8 cellular contexts compared by ENCODE assay signal in the genomic region with DNA sequence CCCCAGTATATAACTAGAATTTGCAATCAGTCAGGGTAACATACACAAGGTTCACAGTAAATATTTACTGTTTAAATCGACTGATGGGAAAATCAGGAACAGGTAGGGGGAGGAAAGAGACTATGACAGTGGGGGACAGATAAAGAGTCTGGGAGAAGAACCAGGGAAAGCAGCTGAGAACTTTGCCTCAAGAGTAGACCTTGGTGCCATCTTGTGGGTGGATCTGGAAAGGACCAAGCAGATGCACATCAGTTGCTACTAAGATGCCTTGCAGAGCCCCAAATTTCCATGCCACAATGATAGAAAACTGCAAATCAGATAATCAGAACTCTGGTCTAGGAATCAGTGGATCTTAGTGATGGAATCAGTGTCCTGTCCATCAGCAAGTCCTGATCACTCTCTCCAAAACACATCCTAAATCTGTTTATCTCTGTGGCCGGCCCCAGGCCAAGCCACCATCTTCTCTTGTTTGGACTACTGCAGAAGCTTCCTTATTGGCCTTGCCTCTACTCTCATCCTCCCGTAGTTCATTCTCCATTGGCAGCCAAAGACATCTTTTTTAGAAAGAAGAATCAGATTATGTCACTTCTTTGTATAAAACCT.
DNase-seq lines count a peak whose midpoint lies in the region; ATAC-seq and TF ChIP-seq lines count a peak whose summit lies in the region.

No MANE protein-coding gene starts in this region.

- no peak overlapping the region for H3K23ac ChIP-seq in H9 (ENCODE audit: insufficient read length, low read depth, low read length)

- H2AFZ ChIP-seq in H9 (ENCODE audit: low read length) (no peak overlapping the region), PC-9 (no peak overlapping the region)

- H2BK12ac ChIP-seq in H9 (ENCODE audit: insufficient read length, low read depth, low read length) = no peak overlapping the region

- H4K91ac ChIP-seq in H9 (ENCODE audit: insufficient read length, low read depth, low read length) = no peak overlapping the region

- H3K27me3 Mint-ChIP-seq in H9 (ENCODE audit: low read depth) = no peaks in the 10 kb centered on the region

- no CpG with 5 or more reads among the region's 3 CpGs for WGBS in H9 (ENCODE audit: extremely low coverage, insufficient read length, low lambda C conversion rate)
- 59 to 69% (median 62%) methylated on average over 3 of the region's 3 CpGs for WGBS in adrenal gland, 4 donors

- H3K27me3 ChIP-seq in DOHH2 (ENCODE audit: control insufficient read depth, low read length) (no peaks in the 10 kb centered on the region), H9 (ENCODE audit: insufficient read depth, low read length) (no peaks in the 10 kb centered on the region), PC-9 (ENCODE audit: insufficient read depth, low read depth) (no peaks in the 10 kb centered on the region), adrenal gland (no peaks in the 10 kb centered on the region)

- POLR2A ChIA-PET in PC-9 (lab: Charles Lee; ENCODE audit: unreplicated experiment) = interaction anchor here (0.6 kb wide), 1 partner anchor 14 kb away, joined by 3 read pairs; no protein-coding TSS in a partner anchor

- H3K14ac ChIP-seq in H9 (ENCODE audit: insufficient read depth, low read length) = no peak overlapping the region

- H2BK120ac ChIP-seq in H9 (ENCODE audit: low read depth, low read length, poor library complexity, severe bottlenecking) = no peak overlapping the region

- H3K4ac ChIP-seq in H9 (ENCODE audit: low read depth, low read length) = no peak overlapping the region

- H2BK20ac ChIP-seq in H9 (ENCODE audit: low read depth, low read length, poor library complexity, severe bottlenecking) = no peak overlapping the region

- H3K4me2 ChIP-seq in DOHH2 (ENCODE audit: low read length) = no peak overlapping the region
- no peak overlapping the region for H3K4me2 ChIP-seq in H9 (ENCODE audit: insufficient read depth, insufficient read length, low read length)
- H3K4me2 ChIP-seq in PC-9 = no peak overlapping the region

- no peak overlapping the region for H4K5ac ChIP-seq in H9 (ENCODE audit: insufficient read length, low read depth, low read length)

- no peak overlapping the region for H2BK5ac ChIP-seq in H9 (ENCODE audit: insufficient read length, low read length)

- DNase-seq in H9 (peak; percentile 46), PC-9 (peak in 1 of 2 experiments; percentile 47), adrenal gland (peak; percentile 66 to 87 (median 71)), hepatic stellate cell (ENCODE audit: low spot score) (peak; percentile 29), skeletal muscle cell (ENCODE audit: low read depth) (peak; percentile 31), NCI-H2081 treated with DMSO at 0.1 percent for 48 hours (lab: John Stamatoyannopoulos, UW) (no peak)

- H3K27ac ChIP-seq in DOHH2 (ENCODE audit: low read depth, low read length) (no peak overlapping the region), H9 (ENCODE audit: insufficient read length, low read depth, low read length) (no peak overlapping the region), PC-9 (no peak overlapping the region), adrenal gland (no peak overlapping the region)

- TF ChIP-seq POLR2A in adrenal gland (IDR thresholded peaks at IDR 0.05) = no peak

- H3K4me1 Mint-ChIP-seq in H9 = peaks cover 0 to 6% of the 10 kb centered on the region in 2 experiments; a peak in 1 of 4 replicates

- H3K79me2 ChIP-seq in DOHH2 (ENCODE audit: control insufficient read depth, low read length) (peaks cover 6% of the 10 kb centered on the region; the same call in 1 of the 2 replicates), H9 (ENCODE audit: insufficient read depth, low read length) (no peaks in the 10 kb centered on the region), PC-9 (ENCODE audit: low read depth) (peaks cover 61% of the 10 kb centered on the region)

- no peak overlapping the region for H2BK15ac ChIP-seq in H9 (ENCODE audit: low read depth, low read length)

- H3F3A ChIP-seq in DOHH2 (ENCODE audit: control insufficient read depth, insufficient read depth) (no peaks in the 10 kb centered on the region), PC-9 (ENCODE audit: insufficient read depth, low read depth) (peaks cover 28% of the 10 kb centered on the region)

- H3K56ac ChIP-seq in H9 (ENCODE audit: insufficient read length, low read depth, low read length) = no peak overlapping the region

- H3K4me3 ChIP-seq in DOHH2 (ENCODE audit: low read length) = no peak overlapping the region
- no peak overlapping the region for H3K4me3 ChIP-seq in PC-9
- H3K4me3 ChIP-seq in adrenal gland = no peak overlapping the region
- no peak overlapping the region for H3K4me3 ChIP-seq in skeletal muscle cell (ENCODE audit: low read depth, low read length)

- H3T11ph ChIP-seq in H9 (ENCODE audit: low read length) = no peak overlapping the region

- intact Hi-C loops in PC-9 (cut with micrococcal nuclease; ENCODE audit: unreplicated experiment) = loop anchor here (1.0 to 5.0 kb wide), 5 partner anchors 89 to 457 kb away; no protein-coding TSS in a partner anchor
- intact Hi-C loops in adrenal gland (cut with DNase I) = loop anchor here (10.0 kb wide), 1 partner anchor 90 kb away; no protein-coding TSS in a partner anchor

- H3K27ac Mint-ChIP-seq in H9 = no peak overlapping the region

- H3K18ac ChIP-seq in H9 (ENCODE audit: insufficient read length, low read depth, low read length) = no peak overlapping the region

- H3K9ac ChIP-seq in H9 (ENCODE audit: extremely low read depth, insufficient read length, low read length) = no peak overlapping the region

- no peak overlapping the region for H3K4me3 Mint-ChIP-seq in H9

- no TSS peak for BruUV-seq in PC-9 (replicated peaks; lab: Mats Ljungman, UMichigan)

- H3K9me2 ChIP-seq in DOHH2 (replicated peaks; ENCODE audit: control insufficient read depth, low read length) (no peaks in the 10 kb centered on the region), PC-9 (ENCODE audit: insufficient read depth) (no peaks in the 10 kb centered on the region)

- no peak for ATAC-seq in HG02678 (IDR thresholded peaks at IDR 0.05; ENCODE audit: unreplicated experiment)

- H3K4me1 ChIP-seq in DOHH2 (ENCODE audit: control insufficient read depth, low read length) (peaks cover 26% of the 10 kb centered on the region), H9 (ENCODE audit: insufficient read depth, low read length) (no peaks in the 10 kb centered on the region; the same call in 1 of the 2 replicates), PC-9 (replicated peaks; ENCODE audit: insufficient read depth) (peaks cover 44% of the 10 kb centered on the region), adrenal gland (replicated peaks in 1 of 2) (peaks cover 0 to 33% of the 10 kb centered on the region in 2 donors)

- CTCF ChIA-PET in PC-9 (lab: Charles Lee) = interaction anchor here (0.8 kb wide), 2 partner anchors 55 to 89 kb away, joined by 3 read pairs; no protein-coding TSS in a partner anchor

- no peaks in the 10 kb centered on the region for H3K79me1 ChIP-seq in H9 (ENCODE audit: insufficient read depth, low read depth, low read length, poor library complexity, severe bottlenecking)

- H3K23me2 ChIP-seq in H9 (ENCODE audit: insufficient read length, low read depth, low read length, poor library complexity, severe bottlenecking) = no peaks in the 10 kb centered on the region

- peak; percentile 57 for TF ChIP-seq CTCF in DOHH2 (IDR thresholded peaks at IDR 0.05; ENCODE audit: low read depth, low read length, poor library complexity, severe bottlenecking)
- peak; percentile 72; the same call in 2 of the 3 replicates for TF ChIP-seq CTCF in H9 (conservative IDR thresholded peaks at IDR 0.05)
- peak; percentile 64 for TF ChIP-seq CTCF in PC-9 (conservative IDR thresholded peaks at IDR 0.05)
- peak; percentile 39 to 78 (median 68) for TF ChIP-seq CTCF in adrenal gland (IDR thresholded peaks at IDR 0.05)

- H3K9me3 Mint-ChIP-seq in H9 = no peaks in the 10 kb centered on the region

- H3K9me3 ChIP-seq in DOHH2 (ENCODE audit: control insufficient read depth, insufficient read depth, low read length) (no peaks in the 10 kb centered on the region), H9 (ENCODE audit: control insufficient read depth, low read depth, low read length) (no peaks in the 10 kb centered on the region), PC-9 (ENCODE audit: insufficient read depth, low read depth) (no peaks in the 10 kb centered on the region), adrenal gland (replicated peaks in 1 of 3) (no peaks in the 10 kb centered on the region)

- H4K20me1 ChIP-seq in DOHH2 (ENCODE audit: control insufficient read depth, insufficient read depth, low read depth, low read length) = 0 out of 2 replicates have a peak, but pooled peaks cover 5% of the 10 kb centered on the region
- no peaks in the 10 kb centered on the region for H4K20me1 ChIP-seq in H9 (ENCODE audit: control insufficient read depth, insufficient read depth, insufficient read length)
- H4K20me1 ChIP-seq in PC-9 (ENCODE audit: insufficient read depth) = no peaks in the 10 kb centered on the region

- no peaks in the 10 kb centered on the region for H3K36me3 Mint-ChIP-seq in H9 (ENCODE audit: insufficient read depth in 1 of 3, low read depth in 3 of 3)

- H2AK5ac ChIP-seq in H9 (ENCODE audit: insufficient read length, low read length) = no peak overlapping the region

- no peak overlapping the region for H4K8ac ChIP-seq in H9 (replicated peaks; ENCODE audit: insufficient read length, low read depth, low read length)

- H3K36me3 ChIP-seq in DOHH2 (ENCODE audit: control insufficient read depth, low read length) (no peaks in the 10 kb centered on the region), PC-9 (ENCODE audit: low read depth) (peaks cover 3% of the 10 kb centered on the region; the same call in 1 of the 2 replicates), adrenal gland (replicated peaks in 1 of 2) (no peaks in the 10 kb centered on the region)
